In genomic region chr17:57861000-57861736, GRCh38 we compare ENCODE assay signal across 8 cellular contexts. TPM values are rescaled to one million over a fixed set of nuclear protein-coding genes. Genes with fewer than 3 reads are reported as not detected.
A peak's percentile ranks its signal among the peaks of the same experiment; 100 is the strongest.
DNase-seq lines count a peak whose midpoint lies in the region; ATAC-seq and TF ChIP-seq lines count a peak whose summit lies in the region.

No MANE protein-coding gene starts in this region.

- DNase-seq in NCI-H1694 treated with DMSO at 0.1 percent for 48 hours (lab: John Stamatoyannopoulos, UW), result peak; percentile 16
- DNase-seq in NCI-H1694 (lab: John Stamatoyannopoulos, UW), result no peak
- peak; percentile 61 for DNase-seq in NCI-H748 (lab: John Stamatoyannopoulos, UW; ENCODE audit: unreplicated experiment)
- DNase-seq in activated effector memory CD4-positive, alpha-beta T cell treated with anti-CD3 and anti-CD28 coated beads, Interleukin-2, amount 50 U/mL, for 16 hours, result peak; percentile 77
- DNase-seq in glomerular visceral epithelial cell (ENCODE audit: extremely low spot score), result peak; percentile 76
- no peak for DNase-seq in osteocyte (ENCODE audit: extremely low spot score, unreplicated experiment)
- no peak for DNase-seq in NCI-H1436 (lab: John Stamatoyannopoulos, UW)

- peak overlapping the region; percentile 7 for H3K27ac Mint-ChIP-seq in osteocyte (ENCODE audit: unreplicated experiment)

- no peak for ATAC-seq in GM18519 (IDR thresholded peaks at IDR 0.05; ENCODE audit: low FRiP score, unreplicated experiment)

- H3K27me3 Mint-ChIP-seq in osteocyte (ENCODE audit: unreplicated experiment), result no peaks in the 10 kb centered on the region

- H3K4me3 Mint-ChIP-seq in osteocyte (ENCODE audit: unreplicated experiment), result peak overlapping the region; percentile 42

- no peak for TF ChIP-seq CTCF in osteocyte (IDR thresholded peaks at IDR 0.05)

- H3K36me3 Mint-ChIP-seq in osteocyte (ENCODE audit: unreplicated experiment), result peaks cover 10% of the 10 kb centered on the region

- H3K4me1 Mint-ChIP-seq in osteocyte (ENCODE audit: unreplicated experiment), result peaks cover 26% of the 10 kb centered on the region

- no peaks in the 10 kb centered on the region for H3K9me3 Mint-ChIP-seq in osteocyte (ENCODE audit: unreplicated experiment)

RNA-seq across cellular contexts. Expression of gene MRPS23, which starts 11.3 kb away (rescaled TPM):
- total RNA-seq in osteocyte, result 28.3 and 35.0 TPM in 2 replicates

Comparison
In these comparisons a context has a peak if more than half of its experiments do, and no peak if none do; other contexts are left out.
1. DNase-seq: peak in NCI-H1694 treated with DMSO at 0.1 percent for 48 hours (single experiment), NCI-H748 (single experiment), activated effector memory CD4-positive, alpha-beta T cell treated with anti-CD3 and anti-CD28 coated beads, Interleukin-2, amount 50 U/mL, for 16 hours (single experiment) and glomerular visceral epithelial cell (single experiment); none in NCI-H1694 (single experiment), osteocyte (single experiment) and NCI-H1436 (single experiment).